Comparison of ENCODE assay signal across 14 cellular contexts in the genomic region with DNA sequence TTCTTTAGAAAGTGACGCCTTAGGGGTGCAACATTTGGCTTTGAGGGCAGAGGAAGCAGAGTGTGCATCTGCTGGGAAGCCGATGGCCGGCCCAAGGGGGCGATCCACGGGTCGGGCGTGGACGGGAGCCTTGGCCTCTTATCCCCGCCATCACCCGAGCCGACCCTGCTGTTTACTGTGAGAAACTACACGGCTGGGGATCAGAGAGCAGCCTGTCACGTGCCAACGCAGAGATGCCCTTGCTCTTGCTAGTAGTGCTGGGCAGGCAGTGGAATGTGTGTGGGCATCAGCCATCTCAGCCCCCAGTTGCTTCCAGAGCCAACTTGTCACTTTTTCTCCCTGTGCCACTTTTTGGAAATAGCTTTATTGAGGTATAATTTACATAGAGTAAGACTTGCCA. TPM values are rescaled to one million over a fixed set of nuclear protein-coding genes. Genes with fewer than 3 reads are reported as not detected.
DNase-seq lines count a peak whose midpoint lies in the region; ATAC-seq and TF ChIP-seq lines count a peak whose summit lies in the region.
"Had no signal": no experiment of that assay in that cellular context is flagged by ENCODE, and none has a peak within 500 bp of the region (broad histone marks: within the 10 kb centered on the region; RNA-seq: fewer than 3 reads in every experiment).

No MANE protein-coding gene starts in this region.

- H3K4me3 Mint-ChIP-seq in natural killer cell, result peak overlapping the region; percentile 13
- no peak overlapping the region for H3K4me3 Mint-ChIP-seq in natural killer cell treated with Interleukin-12 subunit alpha and Interleukin-12 subunit beta and Interleukin-15 and Interleukin-18, amount 100 ng/mL, for 72 hours
- no peak overlapping the region for H3K4me3 Mint-ChIP-seq in stimulated activated naive B cell treated with anti-CD40 and anti-IgM and Interleukin-4, amounts not matched to agents 10 μg/mL and 1 μg/mL and 100 μg/mL, for 72 hours
- H3K4me3 Mint-ChIP-seq: activated B cell treated with CpG ODN at 0.5 μM for 24 hours, nephron had no signal

- no peaks in the 10 kb centered on the region for H3K9me3 Mint-ChIP-seq in natural killer cell
- H3K9me3 Mint-ChIP-seq in natural killer cell treated with Interleukin-12 subunit alpha and Interleukin-12 subunit beta and Interleukin-15 and Interleukin-18, amount 100 ng/mL, for 72 hours, result no peaks in the 10 kb centered on the region
- H3K9me3 Mint-ChIP-seq in stimulated activated naive B cell treated with anti-CD40 and anti-IgM and Interleukin-4, amounts not matched to agents 10 μg/mL and 1 μg/mL and 100 μg/mL, for 72 hours, result no peaks in the 10 kb centered on the region
- H3K9me3 Mint-ChIP-seq: activated B cell treated with CpG ODN at 0.5 μM for 24 hours, nephron had no signal

- no peak overlapping the region for H3K4me3 ChIP-seq in esophagus squamous epithelium
- H3K4me3 ChIP-seq: Peyer's patch, uterus had no signal

- 65 to 79% methylated on average over 8 to 13 of the region's 14 CpGs for WGBS in esophagus squamous epithelium, 2 donors

- peaks cover 31 to 35% of the 10 kb centered on the region in 2 donors for H3K4me1 Mint-ChIP-seq in natural killer cell
- peaks cover 31 to 39% of the 10 kb centered on the region in 2 donors for H3K4me1 Mint-ChIP-seq in natural killer cell treated with Interleukin-12 subunit alpha and Interleukin-12 subunit beta and Interleukin-15 and Interleukin-18, amount 100 ng/mL, for 72 hours (ENCODE audit: low read depth in 2 of 2)
- H3K4me1 Mint-ChIP-seq in stimulated activated naive B cell treated with anti-CD40 and anti-IgM and Interleukin-4, amounts not matched to agents 10 μg/mL and 1 μg/mL and 100 μg/mL, for 72 hours, result peaks cover 19 to 38% of the 10 kb centered on the region in 2 donors

- DNase-seq in natural killer cell, result no peak
- DNase-seq in natural killer cell treated with Interleukin-12 subunit alpha and Interleukin-12 subunit beta and Interleukin-15 and Interleukin-18, amount 100 ng/mL, for 72 hours (ENCODE audit: low spot score), result no peak
- DNase-seq in esophagus squamous epithelium (lab: John Stamatoyannopoulos, UW), result no peak
- peak; percentile 38 for DNase-seq in pons (ENCODE audit: low spot score)
- no peak for DNase-seq in KG1 (lab: John Stamatoyannopoulos, UW)
- no peak for DNase-seq in stimulated activated naive B cell treated with anti-CD40 and anti-IgM and Interleukin-4, amounts not matched to agents 10 μg/mL and 1 μg/mL and 100 μg/mL, for 72 hours
- DNase-seq: activated B cell treated with CpG ODN at 0.5 μM for 24 hours; activated effector memory CD4-positive, alpha-beta T cell treated with Interleukin-2 at 50 U/mL for 16 hours; stimulated activated CD4-positive, alpha-beta T cell treated with anti-CD3 and anti-CD28 coated beads, Interleukin-4, amount 100 ng/mL, for 24 hours; uterus had no signal

- ATAC-seq in natural killer cell (no peak), HG02642 (IDR thresholded peaks at IDR 0.05; ENCODE audit: poor library complexity, unreplicated experiment) (no peak), GM21526 (IDR thresholded peaks at IDR 0.05; ENCODE audit: low FRiP score, unreplicated experiment) (no peak)
- no peak for ATAC-seq in natural killer cell treated with Interleukin-12 subunit alpha and Interleukin-12 subunit beta and Interleukin-15 and Interleukin-18, amount 100 ng/mL, for 72 hours
- no peak for ATAC-seq in stimulated activated naive B cell treated with anti-CD40 and anti-IgM and Interleukin-4, amounts not matched to agents 10 μg/mL and 1 μg/mL and 100 μg/mL, for 72 hours (replicated peaks)

- H3K4me1 ChIP-seq in esophagus squamous epithelium, result peaks cover 59 to 100% (median 96%) of the 10 kb centered on the region in 3 donors

- no peaks in the 10 kb centered on the region for H3K27me3 ChIP-seq in esophagus squamous epithelium
- H3K27me3 ChIP-seq: Peyer's patch, uterus had no signal

- no peaks in the 10 kb centered on the region for H3K9me3 ChIP-seq in esophagus squamous epithelium
- H3K9me3 ChIP-seq: Peyer's patch, uterus had no signal

- intact Hi-C loops in natural killer cell (cut with micrococcal nuclease), result no loop called here
- intact Hi-C loops in esophagus squamous epithelium (cut with DNase I), result no loop called here

- TF ChIP-seq CTCF in natural killer cell (IDR thresholded peaks at IDR 0.05), result no peak
- no peak for TF ChIP-seq CTCF in esophagus squamous epithelium (IDR thresholded peaks at IDR 0.05)

- peak overlapping the region in 1 of 2 donors; percentile 50 for H3K27ac Mint-ChIP-seq in natural killer cell
- no peak overlapping the region for H3K27ac Mint-ChIP-seq in natural killer cell treated with Interleukin-12 subunit alpha and Interleukin-12 subunit beta and Interleukin-15 and Interleukin-18, amount 100 ng/mL, for 72 hours
- H3K27ac Mint-ChIP-seq in stimulated activated naive B cell treated with anti-CD40 and anti-IgM and Interleukin-4, amounts not matched to agents 10 μg/mL and 1 μg/mL and 100 μg/mL, for 72 hours, result no peak overlapping the region
- H3K27ac Mint-ChIP-seq: activated B cell treated with CpG ODN at 0.5 μM for 24 hours had no signal

- H3K27ac ChIP-seq in esophagus squamous epithelium, result peak overlapping the region; percentile 83 to 90 (median 86)

- H3K36me3 ChIP-seq in esophagus squamous epithelium, result peaks cover 0 to 63% (median 4%) of the 10 kb centered on the region in 3 donors
- H3K36me3 ChIP-seq: uterus had no signal

- H3K36me3 Mint-ChIP-seq in natural killer cell, result no peaks in the 10 kb centered on the region
- peaks cover 4% of the 10 kb centered on the region for H3K36me3 Mint-ChIP-seq in natural killer cell treated with Interleukin-12 subunit alpha and Interleukin-12 subunit beta and Interleukin-15 and Interleukin-18, amount 100 ng/mL, for 72 hours
- H3K36me3 Mint-ChIP-seq in stimulated activated naive B cell treated with anti-CD40 and anti-IgM and Interleukin-4, amounts not matched to agents 10 μg/mL and 1 μg/mL and 100 μg/mL, for 72 hours, result peaks cover 31 to 60% of the 10 kb centered on the region in 2 donors

- no peak for TF ChIP-seq POLR2A in esophagus squamous epithelium (IDR thresholded peaks at IDR 0.05)

- no peaks in the 10 kb centered on the region for H3K27me3 Mint-ChIP-seq in natural killer cell (ENCODE audit: low read depth in 2 of 2)
- H3K27me3 Mint-ChIP-seq in natural killer cell treated with Interleukin-12 subunit alpha and Interleukin-12 subunit beta and Interleukin-15 and Interleukin-18, amount 100 ng/mL, for 72 hours, result no peaks in the 10 kb centered on the region
- H3K27me3 Mint-ChIP-seq in stimulated activated naive B cell treated with anti-CD40 and anti-IgM and Interleukin-4, amounts not matched to agents 10 μg/mL and 1 μg/mL and 100 μg/mL, for 72 hours, result no peaks in the 10 kb centered on the region
- H3K27me3 Mint-ChIP-seq: activated B cell treated with CpG ODN at 0.5 μM for 24 hours had no signal

RNA-seq across cellular contexts. Expression of gene ITGB4, which starts 26.7 kb away (rescaled TPM):
- total RNA-seq in natural killer cell, result 1 to 10 TPM in 1 of 3 donors, under 1 TPM in 2; 0.38 to 1.0 (median 0.68) TPM
- total RNA-seq in natural killer cell treated with Interleukin-12 subunit alpha and Interleukin-12 subunit beta and Interleukin-15 and Interleukin-18, amount 100 ng/mL, for 72 hours, result under 1 TPM in 1 of 2 donors, not detected in 1; 0.90 TPM
- 100 to 1,000 TPM in 1 of 4 donors, 10 to 100 TPM in 3; 60.6 to 115 (median 82.3) TPM for total RNA-seq in esophagus squamous epithelium

RNA-seq across cellular contexts. Expression of gene SAP30BP, which starts 27.4 kb away (rescaled TPM):
- total RNA-seq in natural killer cell (100 to 1,000 TPM; 234 to 246 (median 240) TPM), esophagus squamous epithelium (10 to 100 TPM; 33.9 to 72.7 (median 44.4) TPM)
- total RNA-seq in natural killer cell treated with Interleukin-12 subunit alpha and Interleukin-12 subunit beta and Interleukin-15 and Interleukin-18, amount 100 ng/mL, for 72 hours, result 100 to 1,000 TPM; 129 TPM

RNA-seq across cellular contexts. Expression of gene RECQL5, which starts 27.6 kb away (rescaled TPM):
- total RNA-seq in natural killer cell (10 to 100 TPM; 33.4 to 39.1 (median 34.3) TPM), esophagus squamous epithelium (10 to 100 TPM; 25.1 to 82.8 (median 34.0) TPM)
- total RNA-seq in natural killer cell treated with Interleukin-12 subunit alpha and Interleukin-12 subunit beta and Interleukin-15 and Interleukin-18, amount 100 ng/mL, for 72 hours, result 10 to 100 TPM; 32.6 to 59.7 TPM

Comparison
In these comparisons a context has a peak if more than half of its experiments do, and no peak if none do; other contexts are left out.
1. RNA of gene ITGB4, which starts 26.7 kb away (total RNA-seq): 60.6 to 115 TPM in esophagus squamous epithelium; 0.90 TPM in natural killer cell treated with Interleukin-12 subunit alpha and Interleukin-12 subunit beta and Interleukin-15 and Interleukin-18, amount 100 ng/mL, for 72 hours and 0.38 to 1.0 TPM in natural killer cell; every median in the first group is over 10 times any median in the second.